ENCODE assay signal across 2 cellular contexts in the genomic region with DNA sequence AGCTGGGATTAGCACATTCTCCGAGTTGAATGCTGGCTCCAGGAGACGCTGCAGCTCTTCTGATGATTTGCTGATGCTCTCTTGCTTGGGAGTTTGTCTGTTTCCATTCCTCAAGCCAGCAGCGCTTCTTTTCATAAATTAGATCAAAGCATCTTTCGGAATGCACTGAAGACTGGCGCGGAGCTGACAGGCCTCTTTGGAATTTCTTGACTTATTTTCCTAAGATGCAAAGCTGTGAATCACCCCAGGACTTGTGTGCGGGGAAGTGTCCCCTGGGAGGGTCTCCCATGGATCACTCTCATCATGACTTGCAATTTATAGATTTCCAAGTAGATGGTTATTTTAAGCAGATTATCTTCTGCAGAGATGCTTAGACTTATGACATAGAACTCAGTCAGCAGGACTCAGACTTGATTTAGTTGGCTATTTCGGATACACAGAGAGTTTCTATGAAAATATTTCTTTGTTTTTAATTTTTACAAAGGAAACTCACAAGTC.
TF ChIP-seq lines count a peak whose summit lies in the region.

No MANE protein-coding gene starts in this region.

TF ChIP-seq in IMR-90, 13 proteins besides CTCF, POLR2A, EP300 and RAD21:
- TF ChIP-seq MXI1 (IDR thresholded peaks at IDR 0.05; ENCODE audit: borderline replicate concordance, low read depth, low read length): no peak
- peak; percentile 44; the same call in 1 of the 2 replicates for TF ChIP-seq NFE2L2 (IDR thresholded peaks at IDR 0.05; ENCODE audit: low read depth, low read length)

TF ChIP-seq in H1, 55 proteins besides CTCF, POLR2A, EP300 and RAD21:
- TF ChIP-seq, protein P1, sequence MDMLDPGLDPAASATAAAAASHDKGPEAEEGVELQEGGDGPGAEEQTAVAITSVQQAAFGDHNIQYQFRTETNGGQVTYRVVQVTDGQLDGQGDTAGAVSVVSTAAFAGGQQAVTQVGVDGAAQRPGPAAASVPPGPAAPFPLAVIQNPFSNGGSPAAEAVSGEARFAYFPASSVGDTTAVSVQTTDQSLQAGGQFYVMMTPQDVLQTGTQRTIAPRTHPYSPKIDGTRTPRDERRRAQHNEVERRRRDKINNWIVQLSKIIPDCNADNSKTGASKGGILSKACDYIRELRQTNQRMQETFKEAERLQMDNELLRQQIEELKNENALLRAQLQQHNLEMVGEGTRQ (IDR thresholded peaks at IDR 0.05; ENCODE audit: low read length): no peak
- TF ChIP-seq GABPA (IDR thresholded peaks at IDR 0.05; ENCODE audit: borderline replicate concordance, insufficient read depth, low read length) (no peak), ASH2L (IDR thresholded peaks at IDR 0.05; ENCODE audit: low read length) (no peak), SP2 (IDR thresholded peaks at IDR 0.05; ENCODE audit: low read length) (no peak), NRF1 (IDR thresholded peaks at IDR 0.05; ENCODE audit: low read depth, low read length) (no peak), POU5F1 (IDR thresholded peaks at IDR 0.05; ENCODE audit: low read depth, low read length) (no peak), HDAC6 (IDR thresholded peaks at IDR 0.05; ENCODE audit: low read depth, low read length) (no peak), POLR2AphosphoS5 (IDR thresholded peaks at IDR 0.05; ENCODE audit: low read depth, low read length) (no peak), SRF (IDR thresholded peaks at IDR 0.05; ENCODE audit: low read depth, low read length) (no peak), KDM4A (IDR thresholded peaks at IDR 0.05; ENCODE audit: low read depth, low read length, severe bottlenecking) (no peak)
- TF ChIP-seq, protein P2, sequence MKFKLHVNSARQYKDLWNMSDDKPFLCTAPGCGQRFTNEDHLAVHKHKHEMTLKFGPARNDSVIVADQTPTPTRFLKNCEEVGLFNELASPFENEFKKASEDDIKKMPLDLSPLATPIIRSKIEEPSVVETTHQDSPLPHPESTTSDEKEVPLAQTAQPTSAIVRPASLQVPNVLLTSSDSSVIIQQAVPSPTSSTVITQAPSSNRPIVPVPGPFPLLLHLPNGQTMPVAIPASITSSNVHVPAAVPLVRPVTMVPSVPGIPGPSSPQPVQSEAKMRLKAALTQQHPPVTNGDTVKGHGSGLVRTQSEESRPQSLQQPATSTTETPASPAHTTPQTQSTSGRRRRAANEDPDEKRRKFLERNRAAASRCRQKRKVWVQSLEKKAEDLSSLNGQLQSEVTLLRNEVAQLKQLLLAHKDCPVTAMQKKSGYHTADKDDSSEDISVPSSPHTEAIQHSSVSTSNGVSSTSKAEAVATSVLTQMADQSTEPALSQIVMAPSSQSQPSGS (IDR thresholded peaks at IDR 0.05; ENCODE audit: low read length): no peak
